1 cellular context compared by ENCODE assay signal in the genomic region with DNA sequence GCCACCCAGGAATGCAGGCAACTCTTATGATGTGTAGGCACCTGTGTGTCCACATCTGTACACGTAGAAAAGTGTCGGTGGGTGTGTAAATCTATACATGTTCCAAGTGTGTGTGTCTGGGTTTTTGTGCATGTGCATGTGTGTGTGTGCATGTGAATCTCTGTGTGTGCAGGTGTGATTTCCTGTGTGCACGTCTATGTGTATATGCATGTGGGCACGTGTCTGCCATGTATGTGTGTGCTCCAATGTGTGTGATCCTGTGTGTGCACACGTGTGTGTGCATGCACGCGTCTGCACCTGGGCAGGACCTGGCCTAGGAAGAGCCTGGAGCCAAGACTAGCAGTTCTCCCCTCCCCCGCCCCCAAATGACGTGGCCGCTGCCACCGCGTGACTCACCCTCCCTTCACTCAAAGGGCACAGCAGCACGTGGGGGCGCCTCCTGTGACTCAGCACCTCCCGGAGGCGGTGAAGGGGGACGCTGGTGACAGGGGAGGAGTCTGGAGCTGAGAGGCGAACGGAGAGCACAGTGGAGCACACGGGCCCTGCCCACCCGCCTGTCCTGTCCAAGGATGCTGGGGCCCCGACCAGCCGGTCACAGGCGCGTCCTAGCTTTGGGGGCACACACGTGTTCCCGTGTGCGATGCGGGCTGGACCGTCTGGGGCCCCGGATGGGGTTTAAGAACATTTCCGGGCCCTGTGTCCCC.
TF ChIP-seq lines count a peak whose summit lies in the region.

No MANE protein-coding gene starts in this region.

TF ChIP-seq in HepG2, 621 proteins besides CTCF, POLR2A, EP300 and RAD21 (continued from another document and continues in another):
- TF ChIP-seq FOXC1 (CRISPR knock-in tag; IDR thresholded peaks at IDR 0.05; ENCODE audit: borderline replicate concordance) (peak; percentile 51; the same call in 1 of the 2 replicates), MAFF (IDR thresholded peaks at IDR 0.05; ENCODE audit: low read depth, low read length) (peak; percentile 76), KAT7 (CRISPR knock-in tag; IDR thresholded peaks at IDR 0.05; ENCODE audit: borderline replicate concordance) (no peak), PHF8 (CRISPR knock-in tag; IDR thresholded peaks at IDR 0.05) (peak; percentile 42; the same call in 1 of the 2 replicates), RAD51 (IDR thresholded peaks at IDR 0.05; ENCODE audit: borderline replicate concordance) (peak; percentile 79), KDM3A (CRISPR knock-in tag; IDR thresholded peaks at IDR 0.05; ENCODE audit: low read depth) (peak; percentile 88), MEF2D (CRISPR knock-in tag; IDR thresholded peaks at IDR 0.05) (peak; percentile 87; the same call in 1 of the 2 replicates), BCL6 (CRISPR knock-in tag; IDR thresholded peaks at IDR 0.05) (peak; percentile 74), PITX1 (CRISPR knock-in tag; IDR thresholded peaks at IDR 0.05) (0 out of 2 replicates have a peak, but pooled peaks have one; percentile 63), NR1H2 (CRISPR knock-in tag; IDR thresholded peaks at IDR 0.05; ENCODE audit: borderline replicate concordance, low read depth) (no peak), ZFP1 (CRISPR knock-in tag; IDR thresholded peaks at IDR 0.05) (no peak), XRCC5 (optimal IDR thresholded peaks at IDR 0.05; ENCODE audit: low read length) (peak; percentile 79)
- TF ChIP-seq, protein P1, sequence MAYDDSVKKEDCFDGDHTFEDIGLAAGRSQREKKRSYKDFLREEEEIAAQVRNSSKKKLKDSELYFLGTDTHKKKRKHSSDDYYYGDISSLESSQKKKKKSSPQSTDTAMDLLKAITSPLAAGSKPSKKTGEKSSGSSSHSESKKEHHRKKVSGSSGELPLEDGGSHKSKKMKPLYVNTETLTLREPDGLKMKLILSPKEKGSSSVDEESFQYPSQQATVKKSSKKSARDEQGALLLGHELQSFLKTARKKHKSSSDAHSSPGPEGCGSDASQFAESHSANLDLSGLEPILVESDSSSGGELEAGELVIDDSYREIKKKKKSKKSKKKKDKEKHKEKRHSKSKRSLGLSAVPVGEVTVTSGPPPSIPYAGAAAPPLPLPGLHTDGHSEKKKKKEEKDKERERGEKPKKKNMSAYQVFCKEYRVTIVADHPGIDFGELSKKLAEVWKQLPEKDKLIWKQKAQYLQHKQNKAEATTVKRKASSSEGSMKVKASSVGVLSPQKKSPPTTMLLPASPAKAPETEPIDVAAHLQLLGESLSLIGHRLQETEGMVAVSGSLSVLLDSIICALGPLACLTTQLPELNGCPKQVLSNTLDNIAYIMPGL (CRISPR knock-in tag; IDR thresholded peaks at IDR 0.05; ENCODE audit: borderline replicate concordance in 1 of 2, low read depth in 1 of 2) = peak; percentile 52 to 72; a peak in 3 of 4 replicates
- TF ChIP-seq, protein P2, sequence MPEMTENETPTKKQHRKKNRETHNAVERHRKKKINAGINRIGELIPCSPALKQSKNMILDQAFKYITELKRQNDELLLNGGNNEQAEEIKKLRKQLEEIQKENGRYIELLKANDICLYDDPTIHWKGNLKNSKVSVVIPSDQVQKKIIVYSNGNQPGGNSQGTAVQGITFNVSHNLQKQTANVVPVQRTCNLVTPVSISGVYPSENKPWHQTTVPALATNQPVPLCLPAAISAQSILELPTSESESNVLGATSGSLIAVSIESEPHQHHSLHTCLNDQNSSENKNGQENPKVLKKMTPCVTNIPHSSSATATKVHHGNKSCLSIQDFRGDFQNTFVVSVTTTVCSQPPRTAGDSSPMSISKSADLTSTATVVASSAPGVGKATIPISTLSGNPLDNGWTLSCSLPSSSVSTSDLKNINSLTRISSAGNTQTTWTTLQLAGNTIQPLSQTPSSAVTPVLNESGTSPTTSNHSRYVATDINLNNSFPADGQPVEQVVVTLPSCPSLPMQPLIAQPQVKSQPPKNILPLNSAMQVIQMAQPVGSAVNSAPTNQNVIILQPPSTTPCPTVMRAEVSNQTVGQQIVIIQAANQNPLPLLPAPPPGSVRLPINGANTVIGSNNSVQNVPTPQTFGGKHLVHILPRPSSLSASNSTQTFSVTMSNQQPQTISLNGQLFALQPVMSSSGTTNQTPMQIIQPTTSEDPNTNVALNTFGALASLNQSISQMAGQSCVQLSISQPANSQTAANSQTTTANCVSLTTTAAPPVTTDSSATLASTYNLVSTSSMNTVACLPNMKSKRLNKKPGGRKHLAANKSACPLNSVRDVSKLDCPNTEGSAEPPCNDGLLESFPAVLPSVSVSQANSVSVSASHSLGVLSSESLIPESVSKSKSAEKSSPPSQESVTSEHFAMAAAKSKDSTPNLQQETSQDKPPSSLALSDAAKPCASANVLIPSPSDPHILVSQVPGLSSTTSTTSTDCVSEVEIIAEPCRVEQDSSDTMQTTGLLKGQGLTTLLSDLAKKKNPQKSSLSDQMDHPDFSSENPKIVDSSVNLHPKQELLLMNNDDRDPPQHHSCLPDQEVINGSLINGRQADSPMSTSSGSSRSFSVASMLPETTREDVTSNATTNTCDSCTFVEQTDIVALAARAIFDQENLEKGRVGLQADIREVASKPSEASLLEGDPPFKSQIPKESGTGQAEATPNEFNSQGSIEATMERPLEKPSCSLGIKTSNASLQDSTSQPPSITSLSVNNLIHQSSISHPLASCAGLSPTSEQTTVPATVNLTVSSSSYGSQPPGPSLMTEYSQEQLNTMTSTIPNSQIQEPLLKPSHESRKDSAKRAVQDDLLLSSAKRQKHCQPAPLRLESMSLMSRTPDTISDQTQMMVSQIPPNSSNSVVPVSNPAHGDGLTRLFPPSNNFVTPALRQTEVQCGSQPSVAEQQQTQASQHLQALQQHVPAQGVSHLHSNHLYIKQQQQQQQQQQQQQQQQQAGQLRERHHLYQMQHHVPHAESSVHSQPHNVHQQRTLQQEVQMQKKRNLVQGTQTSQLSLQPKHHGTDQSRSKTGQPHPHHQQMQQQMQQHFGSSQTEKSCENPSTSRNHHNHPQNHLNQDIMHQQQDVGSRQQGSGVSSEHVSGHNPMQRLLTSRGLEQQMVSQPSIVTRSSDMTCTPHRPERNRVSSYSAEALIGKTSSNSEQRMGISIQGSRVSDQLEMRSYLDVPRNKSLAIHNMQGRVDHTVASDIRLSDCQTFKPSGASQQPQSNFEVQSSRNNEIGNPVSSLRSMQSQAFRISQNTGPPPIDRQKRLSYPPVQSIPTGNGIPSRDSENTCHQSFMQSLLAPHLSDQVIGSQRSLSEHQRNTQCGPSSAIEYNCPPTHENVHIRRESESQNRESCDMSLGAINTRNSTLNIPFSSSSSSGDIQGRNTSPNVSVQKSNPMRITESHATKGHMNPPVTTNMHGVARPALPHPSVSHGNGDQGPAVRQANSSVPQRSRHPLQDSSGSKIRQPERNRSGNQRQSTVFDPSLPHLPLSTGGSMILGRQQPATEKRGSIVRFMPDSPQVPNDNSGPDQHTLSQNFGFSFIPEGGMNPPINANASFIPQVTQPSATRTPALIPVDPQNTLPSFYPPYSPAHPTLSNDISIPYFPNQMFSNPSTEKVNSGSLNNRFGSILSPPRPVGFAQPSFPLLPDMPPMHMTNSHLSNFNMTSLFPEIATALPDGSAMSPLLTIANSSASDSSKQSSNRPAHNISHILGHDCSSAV (CRISPR knock-in tag; IDR thresholded peaks at IDR 0.05; ENCODE audit: borderline replicate concordance) = no peak
- TF ChIP-seq, protein P3, sequence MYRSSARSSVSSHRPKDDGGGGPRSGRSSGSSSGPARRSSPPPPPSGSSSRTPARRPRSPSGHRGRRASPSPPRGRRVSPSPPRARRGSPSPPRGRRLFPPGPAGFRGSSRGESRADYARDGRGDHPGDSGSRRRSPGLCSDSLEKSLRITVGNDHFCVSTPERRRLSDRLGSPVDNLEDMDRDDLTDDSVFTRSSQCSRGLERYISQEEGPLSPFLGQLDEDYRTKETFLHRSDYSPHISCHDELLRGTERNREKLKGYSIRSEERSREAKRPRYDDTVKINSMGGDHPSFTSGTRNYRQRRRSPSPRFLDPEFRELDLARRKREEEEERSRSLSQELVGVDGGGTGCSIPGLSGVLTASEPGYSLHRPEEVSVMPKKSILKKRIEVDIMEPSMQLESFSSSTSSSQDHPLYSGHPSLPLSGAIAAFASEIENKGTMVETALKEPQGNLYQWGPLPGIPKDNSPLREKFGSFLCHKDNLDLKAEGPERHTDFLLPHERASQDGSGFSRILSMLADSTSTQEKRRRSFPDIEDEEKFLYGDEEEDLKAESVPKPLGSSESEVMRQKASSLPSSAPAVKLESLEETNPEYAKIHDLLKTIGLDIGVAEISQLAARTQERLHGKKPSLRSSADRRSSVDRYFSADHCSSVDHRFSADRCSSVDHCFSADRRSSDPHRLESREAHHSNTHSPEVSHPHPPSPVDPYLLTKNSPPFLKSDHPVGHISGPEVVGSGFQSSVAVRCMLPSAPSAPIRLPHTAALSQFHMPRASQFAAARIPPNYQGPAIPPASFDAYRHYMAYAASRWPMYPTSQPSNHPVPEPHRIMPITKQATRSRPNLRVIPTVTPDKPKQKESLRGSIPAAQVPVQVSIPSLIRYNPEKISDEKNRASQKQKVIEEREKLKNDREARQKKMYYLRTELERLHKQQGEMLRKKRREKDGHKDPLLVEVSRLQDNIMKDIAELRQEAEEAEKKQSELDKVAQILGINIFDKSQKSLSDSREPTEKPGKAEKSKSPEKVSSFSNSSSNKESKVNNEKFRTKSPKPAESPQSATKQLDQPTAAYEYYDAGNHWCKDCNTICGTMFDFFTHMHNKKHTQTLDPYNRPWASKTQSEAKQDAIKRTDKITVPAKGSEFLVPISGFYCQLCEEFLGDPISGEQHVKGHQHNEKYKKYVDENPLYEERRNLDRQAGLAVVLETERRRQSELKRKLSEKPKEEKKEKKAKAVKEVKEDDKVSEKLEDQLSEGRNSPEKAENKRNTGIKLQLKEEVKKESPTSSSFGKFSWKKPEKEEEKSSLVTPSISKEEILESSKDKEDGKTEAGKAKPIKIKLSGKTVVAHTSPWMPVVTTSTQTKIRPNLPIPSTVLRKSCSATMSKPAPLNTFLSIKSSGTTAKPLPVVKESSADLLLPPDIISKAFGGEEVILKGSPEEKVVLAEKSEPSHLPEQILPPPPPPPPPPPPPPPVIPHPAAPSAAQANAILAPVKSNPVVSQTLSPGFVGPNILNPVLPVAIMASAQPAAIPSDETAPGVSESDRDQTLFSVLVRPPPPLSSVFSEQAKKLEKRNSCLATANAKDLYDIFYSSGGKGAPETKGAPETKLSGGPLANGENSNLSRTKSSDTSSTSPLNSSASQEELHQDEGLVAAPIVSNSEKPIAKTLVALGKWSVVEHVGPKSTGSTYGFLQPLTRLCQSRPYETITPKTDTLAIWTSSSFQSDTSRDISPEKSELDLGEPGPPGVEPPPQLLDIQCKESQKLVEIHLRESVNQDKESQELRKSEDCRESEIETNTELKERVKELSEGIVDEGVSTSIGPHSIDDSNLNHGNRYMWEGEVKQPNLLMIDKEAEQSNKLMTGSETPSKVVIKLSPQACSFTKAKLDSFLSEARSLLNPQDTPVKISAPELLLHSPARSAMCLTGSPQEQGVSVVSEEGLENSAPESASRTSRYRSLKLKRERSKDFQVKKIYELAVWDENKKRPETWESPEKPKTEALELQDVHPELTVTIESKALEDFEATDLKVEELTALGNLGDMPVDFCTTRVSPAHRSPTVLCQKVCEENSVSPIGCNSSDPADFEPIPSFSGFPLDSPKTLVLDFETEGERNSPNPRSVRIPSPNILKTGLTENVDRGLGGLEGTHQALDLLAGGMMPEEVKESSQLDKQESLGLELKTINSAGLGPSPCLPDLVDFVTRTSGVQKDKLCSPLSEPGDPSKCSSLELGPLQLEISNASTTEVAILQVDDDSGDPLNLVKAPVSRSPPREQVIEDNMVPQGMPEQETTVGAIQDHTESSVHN (CRISPR knock-in tag; IDR thresholded peaks at IDR 0.05) = no peak; the same call in 1 of the 2 replicates
- TF ChIP-seq, protein P4, sequence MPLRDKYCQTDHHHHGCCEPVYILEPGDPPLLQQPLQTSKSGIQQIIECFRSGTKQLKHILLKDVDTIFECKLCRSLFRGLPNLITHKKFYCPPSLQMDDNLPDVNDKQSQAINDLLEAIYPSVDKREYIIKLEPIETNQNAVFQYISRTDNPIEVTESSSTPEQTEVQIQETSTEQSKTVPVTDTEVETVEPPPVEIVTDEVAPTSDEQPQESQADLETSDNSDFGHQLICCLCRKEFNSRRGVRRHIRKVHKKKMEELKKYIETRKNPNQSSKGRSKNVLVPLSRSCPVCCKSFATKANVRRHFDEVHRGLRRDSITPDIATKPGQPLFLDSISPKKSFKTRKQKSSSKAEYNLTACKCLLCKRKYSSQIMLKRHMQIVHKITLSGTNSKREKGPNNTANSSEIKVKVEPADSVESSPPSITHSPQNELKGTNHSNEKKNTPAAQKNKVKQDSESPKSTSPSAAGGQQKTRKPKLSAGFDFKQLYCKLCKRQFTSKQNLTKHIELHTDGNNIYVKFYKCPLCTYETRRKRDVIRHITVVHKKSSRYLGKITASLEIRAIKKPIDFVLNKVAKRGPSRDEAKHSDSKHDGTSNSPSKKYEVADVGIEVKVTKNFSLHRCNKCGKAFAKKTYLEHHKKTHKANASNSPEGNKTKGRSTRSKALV (CRISPR knock-in tag; IDR thresholded peaks at IDR 0.05) = no peak
- TF ChIP-seq, protein P5, sequence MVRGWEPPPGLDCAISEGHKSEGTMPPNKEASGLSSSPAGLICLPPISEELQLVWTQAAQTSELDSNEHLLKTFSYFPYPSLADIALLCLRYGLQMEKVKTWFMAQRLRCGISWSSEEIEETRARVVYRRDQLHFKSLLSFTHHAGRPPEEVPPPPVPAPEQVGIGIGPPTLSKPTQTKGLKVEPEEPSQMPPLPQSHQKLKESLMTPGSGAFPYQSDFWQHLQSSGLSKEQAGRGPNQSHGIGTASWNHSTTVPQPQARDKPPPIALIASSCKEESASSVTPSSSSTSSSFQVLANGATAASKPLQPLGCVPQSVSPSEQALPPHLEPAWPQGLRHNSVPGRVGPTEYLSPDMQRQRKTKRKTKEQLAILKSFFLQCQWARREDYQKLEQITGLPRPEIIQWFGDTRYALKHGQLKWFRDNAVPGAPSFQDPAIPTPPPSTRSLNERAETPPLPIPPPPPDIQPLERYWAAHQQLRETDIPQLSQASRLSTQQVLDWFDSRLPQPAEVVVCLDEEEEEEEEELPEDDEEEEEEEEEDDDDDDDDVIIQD (CRISPR knock-in tag; IDR thresholded peaks at IDR 0.05; ENCODE audit: low read depth) = 0 out of 2 replicates have a peak, but pooled peaks have one; percentile 55
- TF ChIP-seq, protein P6, sequence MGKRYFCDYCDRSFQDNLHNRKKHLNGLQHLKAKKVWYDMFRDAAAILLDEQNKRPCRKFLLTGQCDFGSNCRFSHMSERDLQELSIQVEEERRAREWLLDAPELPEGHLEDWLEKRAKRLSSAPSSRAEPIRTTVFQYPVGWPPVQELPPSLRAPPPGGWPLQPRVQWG (CRISPR knock-in tag; IDR thresholded peaks at IDR 0.05; ENCODE audit: borderline replicate concordance, low read depth) = no peak
- TF ChIP-seq, protein P7, sequence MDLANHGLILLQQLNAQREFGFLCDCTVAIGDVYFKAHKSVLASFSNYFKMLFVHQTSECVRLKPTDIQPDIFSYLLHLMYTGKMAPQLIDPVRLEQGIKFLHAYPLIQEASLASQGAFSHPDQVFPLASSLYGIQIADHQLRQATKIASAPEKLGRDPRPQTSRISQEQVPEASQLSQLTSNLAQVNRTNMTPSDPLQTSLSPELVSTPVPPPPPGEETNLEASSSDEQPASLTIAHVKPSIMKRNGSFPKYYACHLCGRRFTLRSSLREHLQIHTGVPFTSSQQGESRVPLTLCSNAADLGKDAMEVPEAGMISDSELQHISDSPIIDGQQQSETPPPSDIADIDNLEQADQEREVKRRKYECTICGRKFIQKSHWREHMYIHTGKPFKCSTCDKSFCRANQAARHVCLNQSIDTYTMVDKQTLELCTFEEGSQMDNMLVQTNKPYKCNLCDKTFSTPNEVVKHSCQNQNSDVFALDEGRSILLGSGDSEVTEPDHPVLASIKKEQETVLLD (CRISPR knock-in tag; IDR thresholded peaks at IDR 0.05; ENCODE audit: low read depth) = peak; percentile 81
- TF ChIP-seq, protein P8, sequence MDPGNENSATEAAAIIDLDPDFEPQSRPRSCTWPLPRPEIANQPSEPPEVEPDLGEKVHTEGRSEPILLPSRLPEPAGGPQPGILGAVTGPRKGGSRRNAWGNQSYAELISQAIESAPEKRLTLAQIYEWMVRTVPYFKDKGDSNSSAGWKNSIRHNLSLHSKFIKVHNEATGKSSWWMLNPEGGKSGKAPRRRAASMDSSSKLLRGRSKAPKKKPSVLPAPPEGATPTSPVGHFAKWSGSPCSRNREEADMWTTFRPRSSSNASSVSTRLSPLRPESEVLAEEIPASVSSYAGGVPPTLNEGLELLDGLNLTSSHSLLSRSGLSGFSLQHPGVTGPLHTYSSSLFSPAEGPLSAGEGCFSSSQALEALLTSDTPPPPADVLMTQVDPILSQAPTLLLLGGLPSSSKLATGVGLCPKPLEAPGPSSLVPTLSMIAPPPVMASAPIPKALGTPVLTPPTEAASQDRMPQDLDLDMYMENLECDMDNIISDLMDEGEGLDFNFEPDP (CRISPR knock-in tag; conservative IDR thresholded peaks at IDR 0.05) = no peak
